ENCODE assay signal across 23 cellular contexts in the genomic region with DNA sequence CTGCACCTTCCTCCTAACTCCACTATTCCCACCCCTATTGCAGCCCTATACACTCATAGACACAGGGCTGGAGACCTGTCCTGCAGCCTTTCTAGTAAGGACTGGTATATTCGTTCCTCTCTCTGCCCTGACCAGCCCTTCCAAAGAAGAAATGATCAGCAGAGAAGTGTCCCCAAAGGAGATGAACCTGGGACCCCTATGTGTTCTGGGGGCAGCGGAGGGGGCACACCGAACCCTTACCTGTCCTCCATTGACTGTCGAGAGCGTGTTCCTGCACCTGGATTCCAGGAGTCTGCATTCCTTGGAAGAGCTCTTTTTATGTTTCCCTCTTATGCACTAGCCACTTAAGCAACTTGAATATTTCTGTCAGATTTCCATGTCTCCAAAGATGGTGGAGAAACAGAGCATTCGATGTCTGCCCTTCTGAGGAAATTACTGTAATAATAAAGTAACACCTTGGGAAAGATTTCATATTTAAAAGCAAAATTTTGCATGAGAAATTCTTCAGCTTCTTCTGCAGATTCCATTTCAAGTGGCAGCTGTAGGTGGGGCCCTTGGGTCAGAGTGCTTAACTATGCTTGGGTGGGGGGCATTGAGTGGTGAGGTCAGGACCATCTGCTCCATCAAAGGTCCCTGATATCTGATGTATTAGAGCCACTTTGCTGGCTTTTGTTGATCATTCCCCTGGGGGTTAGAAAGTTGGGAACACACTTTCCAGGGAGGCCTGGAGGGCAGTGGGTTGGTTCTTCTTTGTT.
"Had no signal": no experiment of that assay in that cellular context is flagged by ENCODE, and none has a peak within 500 bp of the region (broad histone marks: within the 10 kb centered on the region; RNA-seq: fewer than 3 reads in every experiment).

No MANE protein-coding gene starts in this region.

- H3K27ac Mint-ChIP-seq: activated naive CD8-positive, alpha-beta T cell; activated T-helper 2 cell treated with anti-CD3 and anti-CD28 coated beads, Interferon-gamma antibody, Interleukin-2, Interleukin-4, amounts not matched to agents 10 μg/mL and 5 μg/mL and 100 μg/mL, durations not matched to agents 14 hours and 24 hours and 36 hours; effector memory CD8-positive, alpha-beta T cell; natural killer cell treated with Interleukin-12 subunit alpha and Interleukin-12 subunit beta and Interleukin-15 and Interleukin-18, amount 100 ng/mL, for 72 hours; stimulated activated naive CD8-positive, alpha-beta T cell treated with anti-CD3 and anti-CD28 coated beads, Interleukin-15, Interleukin-2, amounts not matched to agents 100 ng/mL and 50 ng/mL, for 24 hours had no signal

- H3K4me3 Mint-ChIP-seq: activated naive CD8-positive, alpha-beta T cell; activated T-cell treated with anti-CD3 and anti-CD28 coated beads, Interleukin-2, amount 50 U/mL, for 24 hours; central memory CD8-positive, alpha-beta T cell; effector memory CD8-positive, alpha-beta T cell; natural killer cell treated with Interleukin-12 subunit alpha and Interleukin-12 subunit beta and Interleukin-15 and Interleukin-18, amount 100 ng/mL, for 72 hours; stimulated activated naive CD8-positive, alpha-beta T cell treated with anti-CD3 and anti-CD28 coated beads, Interleukin-15, Interleukin-2, amounts not matched to agents 100 ng/mL and 50 ng/mL, for 24 hours; T-helper 2 cell treated with Interferon-gamma antibody and Interleukin-4, amounts not matched to agents 5 μg/mL and 100 μg/mL, for 36 hours had no signal

- H3K9me3 Mint-ChIP-seq: activated T-cell treated with anti-CD3 and anti-CD28 coated beads, Interleukin-2, amount 50 U/mL, for 24 hours; activated T-helper 2 cell treated with anti-CD3 and anti-CD28 coated beads, Interferon-gamma antibody, Interleukin-2, Interleukin-4, amounts not matched to agents 10 μg/mL and 5 μg/mL and 100 μg/mL, durations not matched to agents 14 hours and 24 hours and 36 hours; central memory CD8-positive, alpha-beta T cell; natural killer cell treated with Interleukin-12 subunit alpha and Interleukin-12 subunit beta and Interleukin-15 and Interleukin-18, amount 100 ng/mL, for 72 hours; stimulated activated naive CD8-positive, alpha-beta T cell treated with anti-CD3 and anti-CD28 coated beads, Interleukin-15, Interleukin-2, amounts not matched to agents 100 ng/mL and 50 ng/mL, for 24 hours had no signal

- H3K9me3 ChIP-seq: breast epithelium, ovary, prostate gland, thyroid gland had no signal

- H3K4me1 Mint-ChIP-seq: central memory CD8-positive, alpha-beta T cell had no signal

- H3K4me1 ChIP-seq: breast epithelium had no signal

- H3K27me3 ChIP-seq: ovary, thyroid gland had no signal

- ATAC-seq: effector memory CD8-positive, alpha-beta T cell; esophagus mucosa; left ventricle myocardium superior; natural killer cell treated with Interleukin-12 subunit alpha and Interleukin-12 subunit beta and Interleukin-15 and Interleukin-18, amount 100 ng/mL, for 72 hours had no signal

- H3K36me3 Mint-ChIP-seq: activated naive CD8-positive, alpha-beta T cell; natural killer cell treated with Interleukin-12 subunit alpha and Interleukin-12 subunit beta and Interleukin-15 and Interleukin-18, amount 100 ng/mL, for 72 hours had no signal

- DNase-seq: activated CD4-positive, alpha-beta T cell treated with anti-CD3 and anti-CD28 coated beads for 1 hour; activated CD8-positive, alpha-beta memory T cell treated with anti-CD3 and anti-CD28 coated beads for 24 hours; activated CD8-positive, alpha-beta memory T cell treated with anti-CD3 and anti-CD28 coated beads, Interleukin-2, amount 50 U/mL, for 4 hours; activated naive CD4-positive, alpha-beta T cell; activated T-cell treated with anti-CD3 and anti-CD28 coated beads, Interleukin-2, amount 50 U/mL, for 24 hours; amniotic stem cell; dorsolateral prefrontal cortex; effector memory CD8-positive, alpha-beta T cell; hippocampal formation; left ventricle myocardium superior; ovary; stimulated activated CD4-positive, alpha-beta T cell treated with anti-CD3 and anti-CD28 coated beads, Interleukin-4, amount 100 ng/mL, for 4 hours; substantia nigra; thyroid gland had no signal

- H3K36me3 ChIP-seq: breast epithelium, ovary, prostate gland, thyroid gland had no signal

- H3K4me3 ChIP-seq: breast epithelium, dorsolateral prefrontal cortex, ovary, prostate gland, thyroid gland had no signal

- H3K27ac ChIP-seq: breast epithelium, dorsolateral prefrontal cortex, ovary, prostate gland, thyroid gland had no signal
